In genomic region chr1:21335088-21335678, GRCh38 we compare ENCODE assay signal across 8 cellular contexts. TPM values are rescaled to one million over a fixed set of nuclear protein-coding genes. Genes with fewer than 3 reads are reported as not detected.
DNase-seq lines count a peak whose midpoint lies in the region; ATAC-seq and TF ChIP-seq lines count a peak whose summit lies in the region.

No MANE protein-coding gene starts in this region.

- H3K9me3 ChIP-seq in ES-I3 (ENCODE audit: control insufficient read depth, insufficient read depth, low read length) (no peaks in the 10 kb centered on the region), SJCRH30 (replicated peaks) (no peaks in the 10 kb centered on the region), esophagus muscularis mucosa (no peaks in the 10 kb centered on the region), gastrocnemius medialis (no peaks in the 10 kb centered on the region), MG63 (no peaks in the 10 kb centered on the region)

- TF ChIP-seq POLR2A in esophagus muscularis mucosa (IDR thresholded peaks at IDR 0.05; ENCODE audit: low read depth) (no peak), gastrocnemius medialis (IDR thresholded peaks at IDR 0.05) (no peak)

- H3K4me3 ChIP-seq in SJCRH30 (peak overlapping the region; percentile 30), esophagus muscularis mucosa (peak overlapping the region; percentile 20 to 51 (median 32)), gastrocnemius medialis (peak overlapping the region; percentile 6 to 60 (median 39)), MG63 (no peak overlapping the region)

- H3K36me3 ChIP-seq in ES-I3 (ENCODE audit: insufficient read depth, low read length) (no peaks in the 10 kb centered on the region), SJCRH30 (no peaks in the 10 kb centered on the region), esophagus muscularis mucosa (peaks cover 0 to 9% (median 0%) of the 10 kb centered on the region in 4 donors), gastrocnemius medialis (no peaks in the 10 kb centered on the region), MG63 (no peaks in the 10 kb centered on the region)

- no peak for TF ChIP-seq EP300 in esophagus muscularis mucosa (IDR thresholded peaks at IDR 0.05)

- TF ChIP-seq CTCF in esophagus muscularis mucosa (IDR thresholded peaks at IDR 0.05): no peak
- TF ChIP-seq CTCF in gastrocnemius medialis (IDR thresholded peaks at IDR 0.05 in 4 of 5, conservative IDR thresholded peaks at IDR 0.05 in 1 of 5): peak in 1 of 5 experiments; percentile 5

- ATAC-seq in gastrocnemius medialis (no peak), GM19023 (IDR thresholded peaks at IDR 0.05; ENCODE audit: unreplicated experiment) (no peak)

- intact Hi-C loops in esophagus muscularis mucosa (cut with DNase I) (no loop called here), gastrocnemius medialis (cut with DNase I; ENCODE audit: low total_unique reads) (no loop called here)

- peak overlapping the region; percentile 41; the same call in 1 of the 2 replicates for H3K27ac ChIP-seq in SJCRH30
- H3K27ac ChIP-seq in esophagus muscularis mucosa (replicated peaks in 1 of 4): peak overlapping the region; percentile 54 to 76 (median 73)
- H3K27ac ChIP-seq in gastrocnemius medialis: peak overlapping the region; percentile 67 to 89 (median 76)

- WGBS in esophagus muscularis mucosa: 56% methylated on average over 13 of the region's 19 CpGs

- no peak for DNase-seq in SJCRH30
- DNase-seq in esophagus muscularis mucosa (ENCODE audit: extremely low spot score): no peak
- no peak for DNase-seq in gastrocnemius medialis
- no peak for DNase-seq in NCI-H69 (lab: John Stamatoyannopoulos, UW)
- DNase-seq in MG63: no peak
- DNase-seq in COLO829 (ENCODE audit: low spot score): no peak

- H3K4me1 ChIP-seq in ES-I3 (ENCODE audit: insufficient read depth, low read length): peaks cover 40% of the 10 kb centered on the region
- H3K4me1 ChIP-seq in SJCRH30: peaks cover 35% of the 10 kb centered on the region
- peaks cover 91 to 100% (median 99%) of the 10 kb centered on the region in 4 donors for H3K4me1 ChIP-seq in esophagus muscularis mucosa
- H3K4me1 ChIP-seq in gastrocnemius medialis: peaks cover 46 to 75% of the 10 kb centered on the region in 2 donors

- no peaks in the 10 kb centered on the region for H3K27me3 ChIP-seq in SJCRH30
- no peaks in the 10 kb centered on the region for H3K27me3 ChIP-seq in esophagus muscularis mucosa
- H3K27me3 ChIP-seq in gastrocnemius medialis: no peaks in the 10 kb centered on the region
- no peaks in the 10 kb centered on the region for H3K27me3 ChIP-seq in MG63

- H3K9ac ChIP-seq in ES-I3 (ENCODE audit: low read depth, low read length): peak overlapping the region; percentile 22; the same call in 1 of the 2 replicates

- in situ Hi-C loops in gastrocnemius medialis (cut with MboI; ENCODE audit: low sequenced_read_pairs in 4 of 4): no loop called here

RNA-seq across cellular contexts. Expression of gene ECE1, which starts 44.9 kb away (rescaled TPM):
- 73.2 and 74.5 TPM in 2 replicates for total RNA-seq in SJCRH30 (2014; rRNA removed; shearing (Covaris generic))
- total RNA-seq in esophagus muscularis mucosa (100 to 1,000 TPM in 1 of 4 donors, 10 to 100 TPM in 3; 53.6 to 101 (median 80.7) TPM), gastrocnemius medialis (10 to 100 TPM; 17.1 to 39.9 (median 26.7) TPM)
- total RNA-seq in MG63 (2014; rRNA removed; shearing (Covaris generic); ENCODE audit: low replicate concordance): 10.5 and 11.4 TPM in 2 replicates
